In genomic region chr19:36528921-36529518, GRCh38 we compare ENCODE assay signal across 8 cellular contexts. TPM values are rescaled to one million over a fixed set of nuclear protein-coding genes. Genes with fewer than 3 reads are reported as not detected.
DNase-seq lines count a peak whose midpoint lies in the region; ATAC-seq and TF ChIP-seq lines count a peak whose summit lies in the region.

No MANE protein-coding gene starts in this region.

- no peak overlapping the region for H2AFZ ChIP-seq in H9 (ENCODE audit: low read length)

- TF ChIP-seq CTCF in GM13976 (IDR thresholded peaks at IDR 0.05; ENCODE audit: borderline replicate concordance, control extremely low read depth, extremely low read depth, insufficient read depth, missing control alignments), result no peak
- TF ChIP-seq CTCF in H9 (conservative IDR thresholded peaks at IDR 0.05), result no peak
- no peak for TF ChIP-seq CTCF in Panc1 (IDR thresholded peaks at IDR 0.05)
- no peak for TF ChIP-seq CTCF in choroid plexus epithelial cell (conservative IDR thresholded peaks at IDR 0.05; ENCODE audit: low read depth, low read length)

- H2AK5ac ChIP-seq in H9 (ENCODE audit: insufficient read length, low read length), result no peak overlapping the region

- no peak overlapping the region for H3K56ac ChIP-seq in H9 (ENCODE audit: insufficient read length, low read depth, low read length)

- H3K27me3 ChIP-seq in H9 (ENCODE audit: insufficient read depth, low read length) (no peaks in the 10 kb centered on the region), Panc1 (ENCODE audit: control insufficient read depth, insufficient read depth, low read length) (no peaks in the 10 kb centered on the region), mononuclear cell (ENCODE audit: insufficient read depth, low read length) (no peaks in the 10 kb centered on the region), stomach smooth muscle (ENCODE audit: control insufficient read depth in 1 of 2, insufficient read depth in 2 of 2, low read length in 2 of 2) (no peaks in the 10 kb centered on the region)

- in situ Hi-C loops in GM13976 (cut with MboI; ENCODE audit: low sequenced_read_pairs, unreplicated experiment), result no loop called here
- in situ Hi-C loops in Panc1 (cut with HindIII; ENCODE audit: low pct_unique_long_range_greater_than_20kb, low sequenced_read_pairs), result no loop called here

- peak overlapping the region; percentile 72 to 95 for H3K4me3 ChIP-seq in Panc1 (ENCODE audit: low read depth in 2 of 2, low read length in 2 of 2)
- H3K4me3 ChIP-seq in choroid plexus epithelial cell (ENCODE audit: low read depth, low read length), result peak overlapping the region; percentile 93
- peak overlapping the region; percentile 60 for H3K4me3 ChIP-seq in mononuclear cell (ENCODE audit: low read length)
- H3K4me3 ChIP-seq in stomach smooth muscle (ENCODE audit: low read length in 2 of 2), result peak overlapping the region; percentile 86 to 97

- intact Hi-C loops in Panc1 (cut with micrococcal nuclease; ENCODE audit: unreplicated experiment), result no loop called here

- peaks cover 10% of the 10 kb centered on the region for H3K79me2 ChIP-seq in H9 (ENCODE audit: insufficient read depth, low read length)

- no TSS peak for BruUV-seq in Panc1 (replicated peaks; lab: Mats Ljungman, UMichigan)

- no peak overlapping the region for H2BK5ac ChIP-seq in H9 (ENCODE audit: insufficient read length, low read length)

- no peak overlapping the region for H2BK15ac ChIP-seq in H9 (ENCODE audit: low read depth, low read length)

- peaks cover 32 to 57% (median 42%) of the 10 kb centered on the region in 3 experiments for H3K36me3 Mint-ChIP-seq in H9 (ENCODE audit: insufficient read depth in 1 of 3, low read depth in 3 of 3)

- H3K9me3 ChIP-seq in H9 (ENCODE audit: control insufficient read depth, low read depth, low read length), result no peaks in the 10 kb centered on the region
- H3K9me3 ChIP-seq in Panc1 (ENCODE audit: control insufficient read depth, insufficient read depth, low read depth, low read length), result peaks cover 40% of the 10 kb centered on the region
- peaks cover 19% of the 10 kb centered on the region for H3K9me3 ChIP-seq in mononuclear cell (ENCODE audit: low read depth, low read length)
- peaks cover 0 to 4% of the 10 kb centered on the region in 2 donors for H3K9me3 ChIP-seq in stomach smooth muscle (ENCODE audit: control insufficient read depth in 2 of 2, low read length in 2 of 2)

- POLR2A ChIA-PET in Panc1 (lab: Charles Lee), result interaction anchor here (0.6 to 1.0 kb wide), 3 partner anchors 16 to 963 kb away, joined by 3 to 7 read pairs (median 3); no protein-coding TSS in a partner anchor

- H3K36me3 ChIP-seq in Panc1 (ENCODE audit: control insufficient read depth, insufficient read depth, low read length), result peaks cover 7% of the 10 kb centered on the region; the same call in 1 of the 2 replicates
- H3K36me3 ChIP-seq in stomach smooth muscle (ENCODE audit: control insufficient read depth in 2 of 2, insufficient read depth in 2 of 2, low read length in 2 of 2), result peaks cover 0 to 4% of the 10 kb centered on the region in 2 donors

- H3T11ph ChIP-seq in H9 (ENCODE audit: low read length), result no peak overlapping the region

- H4K20me1 ChIP-seq in H9 (ENCODE audit: control insufficient read depth, insufficient read depth, insufficient read length), result no peaks in the 10 kb centered on the region

- H2BK12ac ChIP-seq in H9 (ENCODE audit: insufficient read length, low read depth, low read length), result no peak overlapping the region

- 0 out of 2 replicates have a peak, but pooled peaks cover 3% of the 10 kb centered on the region for H3K4me1 ChIP-seq in H9 (ENCODE audit: insufficient read depth, low read length)
- H3K4me1 ChIP-seq in Panc1 (ENCODE audit: control insufficient read depth, insufficient read depth, low read length), result peaks cover 4% of the 10 kb centered on the region; the same call in 1 of the 2 replicates
- H3K4me1 ChIP-seq in mononuclear cell (ENCODE audit: insufficient read depth, low read length), result peaks cover 17% of the 10 kb centered on the region
- H3K4me1 ChIP-seq in stomach smooth muscle (ENCODE audit: control insufficient read depth, insufficient read depth, low read length), result peaks cover 8% of the 10 kb centered on the region

- H3K18ac ChIP-seq in H9 (ENCODE audit: insufficient read length, low read depth, low read length), result peak overlapping the region; percentile 61

- H3K4me1 Mint-ChIP-seq in H9, result peaks cover 14% of the 10 kb centered on the region in 2 experiments

- H4K91ac ChIP-seq in H9 (ENCODE audit: insufficient read length, low read depth, low read length), result no peak overlapping the region

- WGBS in H9 (ENCODE audit: extremely low coverage, insufficient read length, low lambda C conversion rate), result no CpG with 5 or more reads among the region's 12 CpGs

- H2BK20ac ChIP-seq in H9 (ENCODE audit: low read depth, low read length, poor library complexity, severe bottlenecking), result no peak overlapping the region

- no peak overlapping the region for H4K8ac ChIP-seq in H9 (replicated peaks; ENCODE audit: insufficient read length, low read depth, low read length)

- DNase-seq in GM13976 (ENCODE audit: low spot score), result peak; percentile 58
- DNase-seq in H9, result peak; percentile 30
- no peak for DNase-seq in Panc1 (ENCODE audit: low read depth, low spot score)
- no peak for DNase-seq in choroid plexus epithelial cell (ENCODE audit: low read depth)
- DNase-seq in COR-L47 (lab: John Stamatoyannopoulos, UW), result no peak
- no peak for DNase-seq in midbrain (lab: John Stamatoyannopoulos, UW)

- H3K14ac ChIP-seq in H9 (ENCODE audit: insufficient read depth, low read length), result peak overlapping the region; percentile 22; the same call in 1 of the 2 replicates

- no peak overlapping the region for H3K4ac ChIP-seq in H9 (ENCODE audit: low read depth, low read length)

- peak overlapping the region; percentile 94 for H3K4me2 ChIP-seq in H9 (ENCODE audit: insufficient read depth, insufficient read length, low read length)

- ATAC-seq in Panc1, result peak; percentile 34

- H2BK120ac ChIP-seq in H9 (ENCODE audit: low read depth, low read length, poor library complexity, severe bottlenecking), result no peak overlapping the region

- CTCF ChIA-PET in Panc1 (lab: Charles Lee), result no interaction called here

- H3K4me3 Mint-ChIP-seq in H9, result peak overlapping the region; percentile 99 to 100

- peaks cover 16 to 53% of the 10 kb centered on the region in 2 experiments for H3K9me3 Mint-ChIP-seq in H9

- peak overlapping the region; percentile 92 to 98 (median 97) for H3K27ac Mint-ChIP-seq in H9

- H3K27me3 Mint-ChIP-seq in H9 (ENCODE audit: low read depth), result no peaks in the 10 kb centered on the region

- no peak overlapping the region for H3K23ac ChIP-seq in H9 (ENCODE audit: insufficient read length, low read depth, low read length)

- H3K27ac ChIP-seq in H9 (ENCODE audit: insufficient read length, low read depth, low read length) (no peak overlapping the region), Panc1 (ENCODE audit: low read length) (peak overlapping the region; percentile 95), stomach smooth muscle (ENCODE audit: low read length) (peak overlapping the region; percentile 95)

- no peaks in the 10 kb centered on the region for H3K79me1 ChIP-seq in H9 (ENCODE audit: insufficient read depth, low read depth, low read length, poor library complexity, severe bottlenecking)

- H3K9ac ChIP-seq in H9 (ENCODE audit: extremely low read depth, insufficient read length, low read length), result peak overlapping the region; percentile 41
- H3K9ac ChIP-seq in stomach smooth muscle (ENCODE audit: low read length in 2 of 2), result peak overlapping the region; percentile 95 to 98

- peaks cover 7% of the 10 kb centered on the region for H3K23me2 ChIP-seq in H9 (ENCODE audit: insufficient read length, low read depth, low read length, poor library complexity, severe bottlenecking)

- no peak overlapping the region for H4K5ac ChIP-seq in H9 (ENCODE audit: insufficient read length, low read depth, low read length)

RNA-seq across cellular contexts. Expression of gene ZNF260, which starts 0.9 kb away (rescaled TPM):
- 22.5 and 26.1 TPM in 2 replicates for total RNA-seq in H9 (2021)
- 25.2 TPM for total RNA-seq in Panc1 (2021; ENCODE audit: unreplicated experiment)
- 6.6 TPM for polyA plus RNA-seq in Panc1 (2012; ENCODE audit: insufficient read length)
- 11.2 TPM for total RNA-seq in mononuclear cell

RNA-seq across cellular contexts. Expression of gene ZNF566, which starts 39.7 kb away (rescaled TPM):
- total RNA-seq in H9 (2021) (18.0 and 18.3 TPM in 2 replicates), Panc1 (2021; ENCODE audit: unreplicated experiment) (19.5 TPM), mononuclear cell (8.5 TPM)
- polyA plus RNA-seq in Panc1 (2012; ENCODE audit: insufficient read length), result 7.4 TPM

RNA-seq across cellular contexts. Expression of gene ZNF529, which starts 44.1 kb away (rescaled TPM):
- total RNA-seq in H9 (2021) (16.9 and 19.9 TPM in 2 replicates), Panc1 (2021; ENCODE audit: unreplicated experiment) (15.6 TPM), mononuclear cell (23.6 TPM)
- 2.7 TPM for polyA plus RNA-seq in Panc1 (2012; ENCODE audit: insufficient read length)

Comparison
In these comparisons a context has a peak if more than half of its experiments do, and no peak if none do; other contexts are left out.
1. DNase-seq: peak in GM13976 (single experiment) and H9 (single experiment); none in Panc1 (single experiment), choroid plexus epithelial cell (single experiment), COR-L47 (single experiment) and midbrain (single experiment).
2. Peak in every context shown above with its lines, with median percentiles within 50 percentile points of each other: H3K4me3 ChIP-seq.